3 cellular contexts compared by ENCODE assay signal in the genomic region with DNA sequence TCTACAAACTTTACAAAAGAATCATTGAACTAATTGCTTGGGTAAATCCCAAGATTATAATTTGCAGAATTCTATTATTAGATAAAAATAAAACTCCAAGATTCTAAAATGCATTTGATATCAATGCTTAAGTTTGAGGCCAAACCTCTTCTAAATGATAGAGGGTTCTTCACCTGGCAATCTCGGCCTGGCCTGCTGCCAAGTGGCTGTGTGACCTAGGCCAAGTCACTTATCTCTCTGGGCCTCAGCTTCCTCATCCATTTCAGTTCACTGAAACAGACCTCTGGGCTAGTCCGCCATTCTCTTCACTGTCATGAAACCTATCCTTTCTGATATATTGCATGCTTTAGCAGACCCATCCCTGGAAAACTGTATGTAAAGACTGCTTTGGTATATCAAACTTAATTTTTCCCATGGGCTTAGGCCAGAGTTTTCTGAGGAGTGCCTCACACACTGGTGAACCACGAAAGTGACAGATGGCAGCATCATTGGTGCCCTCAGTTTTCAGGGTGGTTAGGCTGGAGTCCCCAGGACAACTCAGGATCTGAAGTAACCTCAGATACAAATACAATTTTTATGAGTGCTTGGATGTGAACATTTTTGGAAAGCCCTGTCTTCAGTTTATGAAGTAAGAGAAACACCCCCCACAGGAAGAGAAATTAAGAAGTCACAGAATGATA.
TF ChIP-seq lines count a peak whose summit lies in the region.

No MANE protein-coding gene starts in this region.

TF ChIP-seq in SK-N-SH, 30 proteins besides CTCF, POLR2A, EP300 and RAD21 (continued from another document):
- TF ChIP-seq, protein P1, sequence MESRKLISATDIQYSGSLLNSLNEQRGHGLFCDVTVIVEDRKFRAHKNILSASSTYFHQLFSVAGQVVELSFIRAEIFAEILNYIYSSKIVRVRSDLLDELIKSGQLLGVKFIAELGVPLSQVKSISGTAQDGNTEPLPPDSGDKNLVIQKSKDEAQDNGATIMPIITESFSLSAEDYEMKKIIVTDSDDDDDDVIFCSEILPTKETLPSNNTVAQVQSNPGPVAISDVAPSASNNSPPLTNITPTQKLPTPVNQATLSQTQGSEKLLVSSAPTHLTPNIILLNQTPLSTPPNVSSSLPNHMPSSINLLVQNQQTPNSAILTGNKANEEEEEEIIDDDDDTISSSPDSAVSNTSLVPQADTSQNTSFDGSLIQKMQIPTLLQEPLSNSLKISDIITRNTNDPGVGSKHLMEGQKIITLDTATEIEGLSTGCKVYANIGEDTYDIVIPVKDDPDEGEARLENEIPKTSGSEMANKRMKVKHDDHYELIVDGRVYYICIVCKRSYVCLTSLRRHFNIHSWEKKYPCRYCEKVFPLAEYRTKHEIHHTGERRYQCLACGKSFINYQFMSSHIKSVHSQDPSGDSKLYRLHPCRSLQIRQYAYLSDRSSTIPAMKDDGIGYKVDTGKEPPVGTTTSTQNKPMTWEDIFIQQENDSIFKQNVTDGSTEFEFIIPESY (IDR thresholded peaks at IDR 0.05; ENCODE audit: borderline replicate concordance, low read depth): no peak
- TF ChIP-seq TCF12 (IDR thresholded peaks at IDR 0.05): no peak
- no peak for TF ChIP-seq NRF1 (IDR thresholded peaks at IDR 0.05; ENCODE audit: low read depth, low read length)
- no peak for TF ChIP-seq TEAD4 (IDR thresholded peaks at IDR 0.05; ENCODE audit: borderline replicate concordance, insufficient read depth)
- TF ChIP-seq GATA2 (CRISPR knock-in tag; IDR thresholded peaks at IDR 0.05): no peak
- TF ChIP-seq, protein P2, sequence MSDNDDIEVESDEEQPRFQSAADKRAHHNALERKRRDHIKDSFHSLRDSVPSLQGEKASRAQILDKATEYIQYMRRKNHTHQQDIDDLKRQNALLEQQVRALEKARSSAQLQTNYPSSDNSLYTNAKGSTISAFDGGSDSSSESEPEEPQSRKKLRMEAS (IDR thresholded peaks at IDR 0.05; ENCODE audit: low read depth): no peak
- no peak for TF ChIP-seq FOSL2 (IDR thresholded peaks at IDR 0.05; ENCODE audit: borderline replicate concordance, low read depth)
- no peak for TF ChIP-seq RXRA (IDR thresholded peaks at IDR 0.05; ENCODE audit: borderline replicate concordance, low read depth)
- TF ChIP-seq MXI1 (IDR thresholded peaks at IDR 0.05; ENCODE audit: low read depth, low read length): no peak
- no peak for TF ChIP-seq FOXJ3 (CRISPR knock-in tag; IDR thresholded peaks at IDR 0.05)
- no peak for TF ChIP-seq MEF2A (IDR thresholded peaks at IDR 0.05; ENCODE audit: borderline replicate concordance, low read depth)
- TF ChIP-seq ELF1 (IDR thresholded peaks at IDR 0.05): no peak

TF ChIP-seq in SK-N-SH treated with all-trans-retinoic acid at 6 μM for 48 hours, 23 proteins besides CTCF, POLR2A, EP300 and RAD21 (continued from another document):
- TF ChIP-seq ZC3H10 (CRISPR knock-in tag; IDR thresholded peaks at IDR 0.05): no peak
- TF ChIP-seq ZFP30 (CRISPR knock-in tag; IDR thresholded peaks at IDR 0.05): no peak
- TF ChIP-seq ARNTL (CRISPR knock-in tag; IDR thresholded peaks at IDR 0.05; ENCODE audit: borderline replicate concordance, low read depth): no peak
- TF ChIP-seq ZNF565 (CRISPR knock-in tag; conservative IDR thresholded peaks at IDR 0.05; ENCODE audit: low read depth): no peak

TF ChIP-seq in K562, 482 proteins besides CTCF, POLR2A, EP300 and RAD21 (continued from another document):
- no peak for TF ChIP-seq ZKSCAN8 (CRISPR knock-in tag; IDR thresholded peaks at IDR 0.05)
